ENCODE assay signal across 29 cellular contexts in genomic region chr14:71411766-71412165, GRCh38.
A peak's percentile ranks its signal among the peaks of the same experiment; 100 is the strongest.
DNase-seq lines count a peak whose midpoint lies in the region; ATAC-seq, FAIRE-seq and TF ChIP-seq lines count a peak whose summit lies in the region.
"Had no signal": no experiment of that assay in that cellular context is flagged by ENCODE, and none has a peak within 500 bp of the region (broad histone marks: within the 10 kb centered on the region; RNA-seq: fewer than 3 reads in every experiment).

No MANE protein-coding gene starts in this region.

- TF ChIP-seq CTCF in 22Rv1 (IDR thresholded peaks at IDR 0.05), result no peak
- TF ChIP-seq CTCF in AG10803 (conservative IDR thresholded peaks at IDR 0.05; ENCODE audit: low read length), result no peak
- TF ChIP-seq CTCF in GM13976 (IDR thresholded peaks at IDR 0.05; ENCODE audit: borderline replicate concordance, control extremely low read depth, extremely low read depth, insufficient read depth, missing control alignments), result no peak

- H3K9me3 Mint-ChIP-seq in activated T-helper 1 cell treated with anti-CD3 and anti-CD28 coated beads, Interleukin-12 subunit alpha, Interleukin-12 subunit beta, Interleukin-2, Interleukin-4 antibody, amounts not matched to agents 30 ng/mL and 10 ng/mL and 1 ng/mL, durations not matched to agents 14 hours and 24 hours and 36 hours, result no peaks in the 10 kb centered on the region
- H3K9me3 Mint-ChIP-seq: IgD-negative memory B cell, neural crest cell had no signal

- peak; percentile 39 for DNase-seq in AG10803 (ENCODE audit: low read depth)
- DNase-seq in activated T-helper 1 cell treated with anti-CD3 and anti-CD28 coated beads, Interleukin-12 subunit alpha, Interleukin-12 subunit beta, Interleukin-2, Interleukin-4 antibody, amounts not matched to agents 30 ng/mL and 10 ng/mL and 1 ng/mL, durations not matched to agents 14 hours and 24 hours and 36 hours (ENCODE audit: low spot score), result no peak
- no peak for DNase-seq in GM13976 (ENCODE audit: low spot score)
- no peak for DNase-seq in GOT3 (lab: John Stamatoyannopoulos, UW)
- DNase-seq: activated CD8-positive, alpha-beta memory T cell treated with anti-CD3 and anti-CD28 coated beads for 24 hours; activated naive CD4-positive, alpha-beta T cell treated with anti-CD3 and anti-CD28 coated beads, Interleukin-2, amount 10 ng/mL, durations not matched to agents 7 days and 5 days; activated T-cell treated with anti-CD3 and anti-CD28 coated beads, Interleukin-2, amount 50 U/mL, for 48 hours; amygdala; esophagus squamous epithelium; H7; left cardiac atrium; mucosa of descending colon; NCI-H1092; NCI-H1930; NCI-H524 treated with DMSO at 0.1 percent for 48 hours; SIG-M5; sigmoid colon; stimulated activated naive CD8-positive, alpha-beta T cell treated with anti-CD3 and anti-CD28 coated beads, Interleukin-15, Interleukin-2, amounts not matched to agents 100 U/mL and 50 U/mL, for 24 hours; SW 1271; testis; uterus had no signal

- in situ Hi-C loops in GM13976 (cut with MboI; ENCODE audit: low sequenced_read_pairs, unreplicated experiment), result no loop called here

- H3K4me1 Mint-ChIP-seq in activated T-helper 1 cell treated with anti-CD3 and anti-CD28 coated beads, Interleukin-12 subunit alpha, Interleukin-12 subunit beta, Interleukin-2, Interleukin-4 antibody, amounts not matched to agents 30 ng/mL and 10 ng/mL and 1 ng/mL, durations not matched to agents 14 hours and 24 hours and 36 hours (ENCODE audit: low read depth), result peaks cover 64% of the 10 kb centered on the region

- intact Hi-C loops in activated T-helper 1 cell treated with anti-CD3 and anti-CD28 coated beads, Interleukin-12 subunit alpha, Interleukin-12 subunit beta, Interleukin-2, Interleukin-4 antibody, amounts not matched to agents 30 ng/mL and 10 ng/mL and 1 ng/mL, durations not matched to agents 14 hours and 24 hours and 36 hours (cut with micrococcal nuclease), result loop anchor here (1.0 to 2.0 kb wide), 9 partner anchors 8 to 269 kb away; partner anchors contain the start of gene SIPA1L1

- H3K27ac ChIP-seq in 22Rv1, result peak overlapping the region; percentile 3; the same call in 1 of the 2 replicates
- H3K27ac ChIP-seq: sigmoid colon, testis, uterus had no signal

- ATAC-seq in HG02798 (IDR thresholded peaks at IDR 0.05; ENCODE audit: poor library complexity, unreplicated experiment), result no peak
- ATAC-seq in HG03139 (IDR thresholded peaks at IDR 0.05; ENCODE audit: unreplicated experiment), result no peak
- ATAC-seq: left cardiac atrium; mucosa of descending colon; stimulated activated naive CD8-positive, alpha-beta T cell treated with anti-CD3 and anti-CD28 coated beads, Interleukin-15, Interleukin-2, amounts not matched to agents 100 U/mL and 50 U/mL, for 24 hours had no signal

- peak overlapping the region; percentile 19 for H3K4me3 Mint-ChIP-seq in activated T-helper 1 cell treated with anti-CD3 and anti-CD28 coated beads, Interleukin-12 subunit alpha, Interleukin-12 subunit beta, Interleukin-2, Interleukin-4 antibody, amounts not matched to agents 30 ng/mL and 10 ng/mL and 1 ng/mL, durations not matched to agents 14 hours and 24 hours and 36 hours
- H3K4me3 Mint-ChIP-seq: activated naive CD4-positive, alpha-beta T cell treated with anti-CD3 and anti-CD28 coated beads, Interleukin-2, amount 10 ng/mL, durations not matched to agents 7 days and 5 days; IgD-negative memory B cell; neural crest cell had no signal

- peaks cover 24% of the 10 kb centered on the region for H3K36me3 Mint-ChIP-seq in activated T-helper 1 cell treated with anti-CD3 and anti-CD28 coated beads, Interleukin-12 subunit alpha, Interleukin-12 subunit beta, Interleukin-2, Interleukin-4 antibody, amounts not matched to agents 30 ng/mL and 10 ng/mL and 1 ng/mL, durations not matched to agents 14 hours and 24 hours and 36 hours (ENCODE audit: low read depth)

- peak overlapping the region; percentile 84 for H3K27ac Mint-ChIP-seq in activated T-helper 1 cell treated with anti-CD3 and anti-CD28 coated beads, Interleukin-12 subunit alpha, Interleukin-12 subunit beta, Interleukin-2, Interleukin-4 antibody, amounts not matched to agents 30 ng/mL and 10 ng/mL and 1 ng/mL, durations not matched to agents 14 hours and 24 hours and 36 hours
- H3K27ac Mint-ChIP-seq: activated naive CD4-positive, alpha-beta T cell treated with anti-CD3 and anti-CD28 coated beads, Interleukin-2, amount 10 ng/mL, durations not matched to agents 7 days and 5 days; IgD-negative memory B cell had no signal

- FAIRE-seq in islet of Langerhans (lab: Jason Lieb, UNC), result peak; percentile 17
- FAIRE-seq: frontal cortex had no signal

- H3K4me3 ChIP-seq in AG10803 (ENCODE audit: low read length), result no peak overlapping the region
- H3K4me3 ChIP-seq: coronary artery, esophagus squamous epithelium, mucosa of descending colon, sigmoid colon, testis, uterus had no signal

- no peaks in the 10 kb centered on the region for H3K27me3 Mint-ChIP-seq in activated T-helper 1 cell treated with anti-CD3 and anti-CD28 coated beads, Interleukin-12 subunit alpha, Interleukin-12 subunit beta, Interleukin-2, Interleukin-4 antibody, amounts not matched to agents 30 ng/mL and 10 ng/mL and 1 ng/mL, durations not matched to agents 14 hours and 24 hours and 36 hours (ENCODE audit: insufficient read depth)
- H3K27me3 Mint-ChIP-seq: activated naive CD4-positive, alpha-beta T cell treated with anti-CD3 and anti-CD28 coated beads, Interleukin-2, amount 10 ng/mL, durations not matched to agents 7 days and 5 days; IgD-negative memory B cell had no signal
